Comparison of ENCODE assay signal across 8 cellular contexts in the genomic region with DNA sequence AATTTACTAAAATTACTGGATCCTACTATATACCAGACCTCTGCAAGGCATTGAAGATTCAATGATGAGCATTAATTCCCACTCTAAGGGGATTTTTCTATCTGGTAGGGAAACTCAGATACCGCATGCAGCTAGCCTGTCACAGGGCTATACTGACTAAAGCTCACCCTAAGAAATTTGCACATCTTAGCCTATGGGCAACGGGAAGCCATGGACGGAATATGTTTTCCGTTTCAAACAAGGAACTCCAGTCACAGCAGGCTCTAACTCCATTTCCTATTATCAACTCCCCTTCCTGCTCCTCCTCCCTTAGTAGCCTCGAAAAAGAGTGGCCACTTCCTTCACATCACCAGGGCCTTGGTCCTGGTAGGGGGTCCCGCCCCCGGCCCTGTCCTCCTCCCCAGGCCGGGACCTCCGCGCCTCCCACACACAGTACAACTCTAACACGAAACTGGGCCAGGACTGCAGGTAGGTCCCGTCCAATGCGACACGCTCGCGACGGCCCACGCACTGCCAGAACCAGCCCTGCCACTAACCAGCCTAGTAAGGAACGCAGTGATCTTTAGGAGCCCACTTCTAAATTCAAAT. TPM values are rescaled to one million over a fixed set of nuclear protein-coding genes. Genes with fewer than 3 reads are reported as not detected.
DNase-seq lines count a peak whose midpoint lies in the region; ATAC-seq, FAIRE-seq and TF ChIP-seq lines count a peak whose summit lies in the region.

No MANE protein-coding gene starts in this region.

- peak overlapping the region; percentile 93 to 94 for H3K4me2 ChIP-seq in H1 (ENCODE audit: insufficient read depth in 1 of 2, low read depth in 2 of 2, low read length in 2 of 2)

- H3K18ac ChIP-seq in H1 (ENCODE audit: extremely low read depth, low read length), result peak overlapping the region; percentile 83

- H3K27me3 ChIP-seq in SJSA1 (replicated peaks) (no peaks in the 10 kb centered on the region), H1 (replicated peaks in 1 of 4; ENCODE audit: control insufficient read depth in 3 of 4, extremely low read depth in 1 of 4, insufficient read depth in 3 of 4, low read length in 3 of 4) (no peaks in the 10 kb centered on the region; a peak in 1 of 7 replicates), muscle layer of duodenum (ENCODE audit: low read depth, low read length) (no peaks in the 10 kb centered on the region)

- peaks cover 6% of the 10 kb centered on the region; the same call in 1 of the 2 replicates for H3K23me2 ChIP-seq in H1 (ENCODE audit: low read depth, low read length)

- peak overlapping the region; percentile 92 for H4K91ac ChIP-seq in H1 (replicated peaks; ENCODE audit: insufficient read length, low read length)

- H2BK5ac ChIP-seq in H1 (ENCODE audit: low read depth, low read length), result peak overlapping the region; percentile 92

- peak overlapping the region; percentile 87 for H3K56ac ChIP-seq in H1 (replicated peaks; ENCODE audit: insufficient read length, low read depth, low read length)

- no peak for TF ChIP-seq POLR2A in H1 (IDR thresholded peaks at IDR 0.05; ENCODE audit: control extremely low read depth in 1 of 2, low read depth in 2 of 2, low read length in 2 of 2)

- no peaks in the 10 kb centered on the region; the same call in 1 of the 2 replicates for H3K79me1 ChIP-seq in H1 (ENCODE audit: low read depth, low read length)

- H3K14ac ChIP-seq in H1 (ENCODE audit: insufficient read length), result peak overlapping the region; percentile 24

- H3K23ac ChIP-seq in H1 (ENCODE audit: insufficient read length), result peak overlapping the region; percentile 19

- H3K79me2 ChIP-seq in H1 (ENCODE audit: control insufficient read depth in 1 of 2, insufficient read depth in 2 of 2, low read length in 2 of 2), result peaks cover 0 to 13% of the 10 kb centered on the region in 2 experiments; a peak in 2 of 4 replicates

- no peak for TF ChIP-seq RAD21 in H1 (IDR thresholded peaks at IDR 0.05 in 1 of 2, conservative IDR thresholded peaks at IDR 0.05 in 1 of 2; ENCODE audit: low read depth in 2 of 2, low read length in 2 of 2)

- no peak for FAIRE-seq in H1 (lab: Jason Lieb, UNC)

- 0 out of 2 replicates have a peak overlapping the region, but pooled peaks have one; percentile 72 for H2BK20ac ChIP-seq in H1 (ENCODE audit: low read length)

- H3K36me3 ChIP-seq in SJSA1 (peaks cover 31% of the 10 kb centered on the region), H1 (ENCODE audit: control insufficient read depth in 2 of 4, insufficient read depth in 4 of 4, low read length in 3 of 4) (peaks cover 12 to 30% (median 18%) of the 10 kb centered on the region in 4 experiments), muscle layer of duodenum (ENCODE audit: control insufficient read depth in 1 of 2, insufficient read depth in 2 of 2, low read length in 2 of 2) (peaks cover 23 to 29% of the 10 kb centered on the region in 2 donors)

- POLR2A ChIA-PET in H1 (lab: Charles Lee; ENCODE audit: partially characterized antibody), result interaction anchor here (1.2 to 4.7 kb wide), 7 partner anchors 11 to 55 kb away, joined by 3 to 71 read pairs (median 6); partner anchors contain the start of genes ACTR1B and C2orf92

- H3K9me3 ChIP-seq in SJSA1 (replicated peaks) (no peaks in the 10 kb centered on the region), H1 (ENCODE audit: insufficient read depth in 2 of 2, low read depth in 1 of 2, low read length in 1 of 2) (no peaks in the 10 kb centered on the region), muscle layer of duodenum (ENCODE audit: control insufficient read depth in 1 of 2, low read length in 2 of 2) (no peaks in the 10 kb centered on the region)

- 0 out of 2 replicates have a peak overlapping the region, but pooled peaks have one; percentile 60 for H2BK12ac ChIP-seq in H1 (ENCODE audit: low read depth, low read length)

- H2AFZ ChIP-seq in H1 (ENCODE audit: low read length), result peak overlapping the region; percentile 57; the same call in 1 of the 2 replicates

- peak; percentile 24 for ATAC-seq in GM18868 (IDR thresholded peaks at IDR 0.05; ENCODE audit: unreplicated experiment)
- peak; percentile 34 for ATAC-seq in HG03103 (IDR thresholded peaks at IDR 0.05; ENCODE audit: low read depth, unreplicated experiment)

- peak overlapping the region in 3 of 4 experiments; percentile 58 to 71 (median 67); a peak in 6 of 7 replicates for H3K9ac ChIP-seq in H1 (replicated peaks in 1 of 4; ENCODE audit: extremely low read depth in 1 of 4, low read depth in 3 of 4, low read length in 3 of 4)

- H3K4me1 ChIP-seq in SJSA1 (replicated peaks) (peaks cover 12% of the 10 kb centered on the region), H1 (replicated peaks in 1 of 4; ENCODE audit: control insufficient read depth in 3 of 4, insufficient read depth in 4 of 4, low read length in 3 of 4) (peaks cover 0 to 6% (median 0%) of the 10 kb centered on the region in 4 experiments; a peak in 2 of 7 replicates), muscle layer of duodenum (ENCODE audit: control insufficient read depth in 1 of 2, insufficient read depth in 2 of 2, low read length in 2 of 2) (peaks cover 0 to 8% of the 10 kb centered on the region in 2 donors)

- peak overlapping the region; percentile 91 for H4K8ac ChIP-seq in H1 (ENCODE audit: extremely low read depth, insufficient read depth, low read length)

- DNase-seq in AML-193 (lab: John Stamatoyannopoulos, UW) (peak; percentile 37 to 41), SJSA1 (ENCODE audit: low read depth in 1 of 2, low spot score in 2 of 2) (no peak), H1 (ENCODE audit: low read depth in 1 of 2, low spot score in 2 of 2) (peak in 1 of 2 experiments; percentile 68), LoVo (ENCODE audit: low spot score) (no peak), NCI-H345 (lab: John Stamatoyannopoulos, UW) (no peak)

- H2BK120ac ChIP-seq in H1 (replicated peaks; ENCODE audit: low read depth, low read length), result no peak overlapping the region

- TF ChIP-seq EP300 in H1 (IDR thresholded peaks at IDR 0.05; ENCODE audit: borderline replicate concordance in 1 of 2, low read depth in 2 of 2, low read length in 2 of 2), result no peak

- H4K20me1 ChIP-seq in H1 (replicated peaks in 1 of 2; ENCODE audit: control insufficient read depth in 1 of 2, insufficient read depth in 2 of 2, low read length in 2 of 2), result peaks cover 1 to 4% of the 10 kb centered on the region in 2 experiments

- H3K4me3 ChIP-seq in SJSA1, result peak overlapping the region; percentile 77
- peak overlapping the region; percentile 49 to 100 (median 96) for H3K4me3 ChIP-seq in H1 (ENCODE audit: extremely low read depth in 1 of 4, insufficient read depth in 2 of 4, low read depth in 3 of 4, low read length in 4 of 4)
- H3K4me3 ChIP-seq in muscle layer of duodenum (ENCODE audit: low read depth in 1 of 2, low read length in 2 of 2), result peak overlapping the region; percentile 91 to 98

- H4K5ac ChIP-seq in H1 (ENCODE audit: insufficient read length, low read depth, low read length), result peak overlapping the region; percentile 28

- WGBS in H1 (ENCODE audit: extremely low coverage in 1 of 2, insufficient coverage in 1 of 2, insufficient read length in 1 of 2, insufficient replicate concordance in 2 of 2, low coverage in 1 of 2, low lambda C conversion rate in 2 of 2, missing lambda C conversion rate in 1 of 2), 2 experiments, result 13% methylated on average over 19 of the region's 19 CpGs; no CpG with 5 or more reads in 1 of the 2 experiments

- H2AK5ac ChIP-seq in H1 (ENCODE audit: low read depth, low read length), result peak overlapping the region; percentile 53; the same call in 1 of the 2 replicates

- H3K27ac ChIP-seq in SJSA1, result no peak overlapping the region
- peak overlapping the region; percentile 66 for H3K27ac ChIP-seq in H1 (ENCODE audit: low read depth, low read length)
- H3K27ac ChIP-seq in muscle layer of duodenum (ENCODE audit: low read length), result peak overlapping the region; percentile 97

- TF ChIP-seq CTCF in H1 (IDR thresholded peaks at IDR 0.05; ENCODE audit: control extremely low read depth in 1 of 3, insufficient read depth in 1 of 3, low read depth in 1 of 3, low read length in 3 of 3), result no peak

- peak overlapping the region; percentile 65 for H3K4ac ChIP-seq in H1 (replicated peaks; ENCODE audit: insufficient read length, low read depth, low read length)

- CTCF ChIA-PET in H1 (lab: Charles Lee; ENCODE audit: partially characterized antibody), result interaction anchor here (0.6 to 7.6 kb wide), 6 partner anchors 13 to 207 kb away, joined by 3 to 73 read pairs (median 4); partner anchors contain the start of gene ACTR1B

- H2BK15ac ChIP-seq in H1 (ENCODE audit: low read length), result peak overlapping the region; percentile 72; the same call in 1 of the 2 replicates

RNA-seq across cellular contexts. Expression of gene COX5B, which starts 0.7 kb away (rescaled TPM):
- total RNA-seq in SJSA1 (2014; rRNA removed; shearing (Covaris generic)), result 233 and 275 TPM in 2 replicates
- total RNA-seq in H1 (2021; fragmentation: NEBNext Ultra II Directional; extraction: Animal tissue kit (Norgen Biotek cat#: 25700)), result 233 and 247 TPM in 2 replicates
- polyA plus RNA-seq in H1 (2011; rRNA removed), result 435 and 468 TPM in 2 replicates
- 446 TPM for polyA plus RNA-seq in H1 (2011; cell fraction: cytosol; rRNA removed)
- 383 TPM for polyA plus RNA-seq in H1 (2011; cell fraction: nucleus; rRNA removed)
- 242 to 347 TPM (median 333 TPM) in 4 replicates for polyA plus RNA-seq in H1 (2012, experiment 1 of 2)
- polyA plus RNA-seq in H1 (2012, experiment 2 of 2), result 451 TPM
- 385 TPM for polyA plus RNA-seq in H1 (2013, experiment 1 of 2)
- 366 TPM for polyA plus RNA-seq in H1 (2013, experiment 2 of 2)
- 41.0 and 41.2 TPM in 2 replicates for polyA minus RNA-seq in H1 (2011; rRNA and poly(A)+ RNA removed)
- polyA minus RNA-seq in H1 (2011; cell fraction: cytosol; rRNA and poly(A)+ RNA removed), result 77.0 TPM
- 58.2 TPM for polyA minus RNA-seq in H1 (2011; cell fraction: nucleus; rRNA and poly(A)+ RNA removed)

RNA-seq across cellular contexts. Expression of gene ACTR1B, which starts 18.6 kb away (rescaled TPM):
- total RNA-seq in SJSA1 (2014; rRNA removed; shearing (Covaris generic)), result 22.1 and 28.3 TPM in 2 replicates
- total RNA-seq in H1 (2021; fragmentation: NEBNext Ultra II Directional; extraction: Animal tissue kit (Norgen Biotek cat#: 25700)), result 40.7 and 43.8 TPM in 2 replicates
- polyA plus RNA-seq in H1 (2011; rRNA removed), result 56.0 and 78.1 TPM in 2 replicates
- 57.8 TPM for polyA plus RNA-seq in H1 (2011; cell fraction: cytosol; rRNA removed)
- polyA plus RNA-seq in H1 (2011; cell fraction: nucleus; rRNA removed), result 233 TPM
- polyA plus RNA-seq in H1 (2012, experiment 1 of 2), result 29.0 to 50.0 TPM (median 45.0 TPM) in 4 replicates
- polyA plus RNA-seq in H1 (2012, experiment 2 of 2), result 37.3 TPM
- polyA plus RNA-seq in H1 (2013, experiment 1 of 2), result 28.7 TPM
- polyA plus RNA-seq in H1 (2013, experiment 2 of 2), result 24.7 TPM
- 35.2 and 46.9 TPM in 2 replicates for polyA minus RNA-seq in H1 (2011; rRNA and poly(A)+ RNA removed)
- polyA minus RNA-seq in H1 (2011; cell fraction: cytosol; rRNA and poly(A)+ RNA removed), result 25.0 TPM
- 54.0 TPM for polyA minus RNA-seq in H1 (2011; cell fraction: nucleus; rRNA and poly(A)+ RNA removed)

RNA-seq across cellular contexts. Expression of gene C2orf92, which starts 24.3 kb away (rescaled TPM):
- 0.24 TPM in 1 of 2 replicates, not detected in the other for total RNA-seq in SJSA1 (2014; rRNA removed; shearing (Covaris generic))
- 3.7 and 5.2 TPM in 2 replicates for total RNA-seq in H1 (2021; fragmentation: NEBNext Ultra II Directional; extraction: Animal tissue kit (Norgen Biotek cat#: 25700))
- 2.1 and 2.3 TPM in 2 replicates for polyA plus RNA-seq in H1 (2011; rRNA removed)
- 2.6 TPM for polyA plus RNA-seq in H1 (2011; cell fraction: cytosol; rRNA removed)
- polyA plus RNA-seq in H1 (2011; cell fraction: nucleus; rRNA removed), result 6.9 TPM
- 2.0 to 3.9 TPM (median 3.1 TPM) in 4 replicates for polyA plus RNA-seq in H1 (2012, experiment 1 of 2)
- 0.81 TPM for polyA plus RNA-seq in H1 (2012, experiment 2 of 2)
- polyA plus RNA-seq in H1 (2013, experiment 1 of 2), result 2.4 TPM
- 2.0 TPM for polyA plus RNA-seq in H1 (2013, experiment 2 of 2)
- 4.3 and 4.8 TPM in 2 replicates for polyA minus RNA-seq in H1 (2011; rRNA and poly(A)+ RNA removed)
- 3.9 TPM for polyA minus RNA-seq in H1 (2011; cell fraction: cytosol; rRNA and poly(A)+ RNA removed)
- 10.8 TPM for polyA minus RNA-seq in H1 (2011; cell fraction: nucleus; rRNA and poly(A)+ RNA removed)

RNA-seq across cellular contexts. Expression of gene ANKRD36B, which starts 55.5 kb away (rescaled TPM):
- total RNA-seq in SJSA1 (2014; rRNA removed; shearing (Covaris generic)), result 5.5 and 8.5 TPM in 2 replicates
- 5.5 and 8.5 TPM in 2 replicates for total RNA-seq in H1 (2021; fragmentation: NEBNext Ultra II Directional; extraction: Animal tissue kit (Norgen Biotek cat#: 25700))
- polyA plus RNA-seq in H1 (2011; rRNA removed), result 1.4 and 2.4 TPM in 2 replicates
- 2.7 TPM for polyA plus RNA-seq in H1 (2011; cell fraction: cytosol; rRNA removed)
- polyA plus RNA-seq in H1 (2011; cell fraction: nucleus; rRNA removed), result 7.1 TPM
- 2.3 to 5.0 TPM (median 3.3 TPM) in 4 replicates for polyA plus RNA-seq in H1 (2012, experiment 1 of 2)
- 0.21 TPM for polyA plus RNA-seq in H1 (2012, experiment 2 of 2)
- 5.0 TPM for polyA plus RNA-seq in H1 (2013, experiment 1 of 2)
- 3.8 TPM for polyA plus RNA-seq in H1 (2013, experiment 2 of 2)
- polyA minus RNA-seq in H1 (2011; rRNA and poly(A)+ RNA removed), result 20.3 and 28.4 TPM in 2 replicates
- polyA minus RNA-seq in H1 (2011; cell fraction: cytosol; rRNA and poly(A)+ RNA removed), result 5.1 TPM
- 56.3 TPM for polyA minus RNA-seq in H1 (2011; cell fraction: nucleus; rRNA and poly(A)+ RNA removed)

Comparison
In these comparisons a context has a peak if more than half of its experiments do, and no peak if none do; other contexts are left out.
1. DNase-seq: peak in AML-193 (2 of 2); none in SJSA1 (0 of 2), LoVo (single experiment) and NCI-H345 (single experiment).
2. Peak in every context shown above with its lines, with median percentiles within 50 percentile points of each other: H3K4me3 ChIP-seq.